24 cellular contexts compared by ENCODE assay signal in genomic region chrX:21656587-21657317, GRCh38. TPM values are rescaled to one million over a fixed set of nuclear protein-coding genes. Genes with fewer than 3 reads are reported as not detected.
DNase-seq lines count a peak whose midpoint lies in the region; ATAC-seq lines count a peak whose summit lies in the region.
"Had no signal": no experiment of that assay in that cellular context is flagged by ENCODE, and none has a peak within 500 bp of the region (broad histone marks: within the 10 kb centered on the region; RNA-seq: fewer than 3 reads in every experiment).

No MANE protein-coding gene starts in this region.

- H3K4me1 Mint-ChIP-seq in stimulated activated naive CD8-positive, alpha-beta T cell treated with anti-CD3 and anti-CD28 coated beads, Interleukin-15, amount 100 ng/mL, for 72 hours: peaks cover 12% of the 10 kb centered on the region
- H3K4me1 Mint-ChIP-seq in IgD-negative memory B cell: peaks cover 3 to 9% (median 7%) of the 10 kb centered on the region in 3 donors
- H3K4me1 Mint-ChIP-seq in memory B cell: peaks cover 2% of the 10 kb centered on the region

- H3K4me3 Mint-ChIP-seq in stimulated activated naive CD8-positive, alpha-beta T cell treated with anti-CD3 and anti-CD28 coated beads, Interleukin-15, amount 100 ng/mL, for 72 hours: peak overlapping the region in 1 of 2 donors; percentile 18
- H3K4me3 Mint-ChIP-seq in IgD-negative memory B cell (peak overlapping the region in 3 of 4 donors; percentile 48 to 70 (median 64)), memory B cell (peak overlapping the region; percentile 64)

- DNase-seq in stimulated activated naive CD8-positive, alpha-beta T cell treated with anti-CD3 and anti-CD28 coated beads, Interleukin-15, amount 100 ng/mL, for 72 hours: peak; percentile 5 to 8
- DNase-seq in stimulated activated naive CD8-positive, alpha-beta T cell treated with anti-CD3 and anti-CD28 coated beads, Interleukin-15, Interleukin-2, amounts not matched to agents 100 U/mL and 50 U/mL, for 24 hours: no peak
- DNase-seq in memory B cell (ENCODE audit: low spot score in 2 of 2): no peak
- DNase-seq in NCI-H526 treated with DMSO at 0.1 percent for 48 hours (lab: John Stamatoyannopoulos, UW): no peak
- DNase-seq in DMS153 treated with DMSO at 0.1 percent for 48 hours (lab: John Stamatoyannopoulos, UW; ENCODE audit: unreplicated experiment): no peak
- DNase-seq in DMS79 (lab: John Stamatoyannopoulos, UW): no peak
- DNase-seq: activated CD4-positive, alpha-beta T cell treated with anti-CD3 and anti-CD28 coated beads, Interleukin-2, amount 10 ng/mL, durations not matched to agents 24 days and 14 days; Calu3; dermis blood vessel endothelial cell; GM23248; mesenchymal stem cell; NCI-H187 treated with DMSO at 0.1 percent for 48 hours; NCI-H2227 treated with DMSO at 0.1 percent for 48 hours; NCI-H774; stimulated activated CD4-positive, alpha-beta T cell treated with anti-CD3 and anti-CD28 coated beads, Interleukin-2, amount 100 ng/mL, for 24 hours; uterus had no signal

- no peaks in the 10 kb centered on the region for H3K36me3 Mint-ChIP-seq in IgD-negative memory B cell
- H3K36me3 Mint-ChIP-seq in memory B cell: no peaks in the 10 kb centered on the region

- peak; percentile 35 for ATAC-seq in stimulated activated naive CD8-positive, alpha-beta T cell treated with anti-CD3 and anti-CD28 coated beads, Interleukin-15, amount 100 ng/mL, for 72 hours
- no peak for ATAC-seq in stimulated activated naive CD8-positive, alpha-beta T cell treated with anti-CD3 and anti-CD28 coated beads, Interleukin-15, Interleukin-2, amounts not matched to agents 100 U/mL and 50 U/mL, for 24 hours
- ATAC-seq in memory B cell (ENCODE audit: low read depth): peak; percentile 47
- no peak for ATAC-seq in HG03469 (IDR thresholded peaks at IDR 0.05; ENCODE audit: unreplicated experiment)

- H3K27me3 Mint-ChIP-seq in stimulated activated naive CD8-positive, alpha-beta T cell treated with anti-CD3 and anti-CD28 coated beads, Interleukin-15, amount 100 ng/mL, for 72 hours: peaks cover 1% of the 10 kb centered on the region
- peaks cover 2% of the 10 kb centered on the region for H3K27me3 Mint-ChIP-seq in IgD-negative memory B cell
- peaks cover 2% of the 10 kb centered on the region for H3K27me3 Mint-ChIP-seq in memory B cell

- peak overlapping the region in 1 of 2 donors; percentile 19 for H3K27ac Mint-ChIP-seq in stimulated activated naive CD8-positive, alpha-beta T cell treated with anti-CD3 and anti-CD28 coated beads, Interleukin-15, amount 100 ng/mL, for 72 hours
- H3K27ac Mint-ChIP-seq in IgD-negative memory B cell (no peak overlapping the region), memory B cell (no peak overlapping the region)
- H3K27ac Mint-ChIP-seq: activated CD4-positive, alpha-beta T cell treated with anti-CD3 and anti-CD28 coated beads, Interleukin-2, amount 10 ng/mL, durations not matched to agents 24 days and 14 days; activated naive CD4-positive, alpha-beta T cell treated with anti-CD3 and anti-CD28 coated beads for 36 hours; activated T-cell treated with anti-CD3 and anti-CD28 coated beads, Interleukin-2, amount 50 U/mL, for 72 hours had no signal

- H3K9me3 Mint-ChIP-seq in stimulated activated naive CD8-positive, alpha-beta T cell treated with anti-CD3 and anti-CD28 coated beads, Interleukin-15, amount 100 ng/mL, for 72 hours: no peaks in the 10 kb centered on the region
- H3K9me3 Mint-ChIP-seq in IgD-negative memory B cell (no peaks in the 10 kb centered on the region), memory B cell (no peaks in the 10 kb centered on the region)
- H3K9me3 Mint-ChIP-seq: activated CD4-positive, alpha-beta T cell treated with anti-CD3 and anti-CD28 coated beads, Interleukin-2, amount 10 ng/mL, durations not matched to agents 24 days and 14 days; activated naive CD4-positive, alpha-beta T cell treated with anti-CD3 and anti-CD28 coated beads for 36 hours; activated T-cell treated with anti-CD3 and anti-CD28 coated beads, Interleukin-2, amount 50 U/mL, for 72 hours; T-helper 1 cell treated with Interleukin-12 subunit alpha and Interleukin-12 subunit beta and Interleukin-4 antibody, amounts not matched to agents 30 μg/mL and 1 μg/mL, for 36 hours had no signal

RNA-seq across cellular contexts. Expression of gene KLHL34, which starts 1.4 kb away (rescaled TPM):
- polyA plus RNA-seq in IgD-negative memory B cell: 0.83 TPM
- polyA plus RNA-seq: BJ, cardiac muscle cell, endothelial cell of umbilical vein, GM23248 had no signal

Comparison
In these comparisons a context has a peak if more than half of its experiments do, and no peak if none do; other contexts are left out.
1. ATAC-seq: peak in stimulated activated naive CD8-positive, alpha-beta T cell treated with anti-CD3 and anti-CD28 coated beads, Interleukin-15, amount 100 ng/mL, for 72 hours (single experiment) and memory B cell (single experiment); none in stimulated activated naive CD8-positive, alpha-beta T cell treated with anti-CD3 and anti-CD28 coated beads, Interleukin-15, Interleukin-2, amounts not matched to agents 100 U/mL and 50 U/mL, for 24 hours (single experiment) and HG03469 (single experiment).
2. DNase-seq: peak in stimulated activated naive CD8-positive, alpha-beta T cell treated with anti-CD3 and anti-CD28 coated beads, Interleukin-15, amount 100 ng/mL, for 72 hours (2 of 2); none in stimulated activated naive CD8-positive, alpha-beta T cell treated with anti-CD3 and anti-CD28 coated beads, Interleukin-15, Interleukin-2, amounts not matched to agents 100 U/mL and 50 U/mL, for 24 hours (single experiment), memory B cell (0 of 2), NCI-H526 treated with DMSO at 0.1 percent for 48 hours (single experiment), DMS153 treated with DMSO at 0.1 percent for 48 hours (single experiment) and DMS79 (single experiment).